ENCODE assay signal across 14 cellular contexts in the genomic region with DNA sequence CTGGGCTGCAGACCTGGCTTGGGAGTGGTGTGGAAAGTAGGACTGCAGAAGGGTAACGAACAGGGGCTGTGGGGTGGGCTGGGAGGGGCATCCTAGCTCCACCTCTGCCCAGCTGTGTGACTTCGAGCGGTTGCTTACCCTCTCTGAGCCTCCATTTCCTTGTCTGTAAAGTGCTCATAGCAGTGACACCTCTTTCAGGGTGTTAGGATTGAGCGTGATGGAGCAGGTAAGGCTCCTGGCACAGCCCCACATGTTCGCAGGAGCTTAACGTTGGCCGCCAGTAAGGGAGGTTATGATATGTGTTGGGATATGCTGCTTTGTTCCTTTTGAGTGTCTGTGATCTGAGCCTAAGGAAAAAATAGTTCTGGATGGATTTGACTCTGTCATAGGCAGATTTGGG. TPM values are rescaled to one million over a fixed set of nuclear protein-coding genes. Genes with fewer than 3 reads are reported as not detected.
DNase-seq lines count a peak whose midpoint lies in the region; ATAC-seq, FAIRE-seq and TF ChIP-seq lines count a peak whose summit lies in the region.
"Had no signal": no experiment of that assay in that cellular context is flagged by ENCODE, and none has a peak within 500 bp of the region (broad histone marks: within the 10 kb centered on the region; RNA-seq: fewer than 3 reads in every experiment).

No MANE protein-coding gene starts in this region.

- CTCF ChIA-PET in RWPE1 (lab: Yijun Ruan, JAX) = interaction anchor here (1.1 kb wide), 1 partner anchor 8 kb away, joined by 3 read pairs; no protein-coding TSS in a partner anchor
- CTCF ChIA-PET in H1 (lab: Charles Lee; ENCODE audit: partially characterized antibody) = interaction anchor here (0.6 to 32.0 kb wide), 8 partner anchors 17 to 109 kb away, joined by 3 to 571 read pairs (median 9); a partner anchor contains a TSS

- H3K9ac ChIP-seq in H1 (replicated peaks in 1 of 4; ENCODE audit: extremely low read depth in 1 of 4, low read depth in 3 of 4, low read length in 3 of 4) (no peak overlapping the region), mucosa of stomach (ENCODE audit: low read length) (peak overlapping the region; percentile 26)

- no peak for TF ChIP-seq CTCF in RWPE1 (conservative IDR thresholded peaks at IDR 0.05; ENCODE audit: low read depth)
- TF ChIP-seq CTCF in H1 (IDR thresholded peaks at IDR 0.05; ENCODE audit: control extremely low read depth in 1 of 3, insufficient read depth in 1 of 3, low read depth in 1 of 3, low read length in 3 of 3) = no peak

- WGBS in H1 (ENCODE audit: extremely low coverage in 1 of 2, insufficient coverage in 1 of 2, insufficient read length in 1 of 2, insufficient replicate concordance in 2 of 2, low coverage in 1 of 2, low lambda C conversion rate in 2 of 2, missing lambda C conversion rate in 1 of 2), 2 experiments = 86% methylated on average over 7 of the region's 7 CpGs; no CpG with 5 or more reads in 1 of the 2 experiments

- H3K27me3 ChIP-seq in H1 (replicated peaks in 1 of 4; ENCODE audit: control insufficient read depth in 3 of 4, extremely low read depth in 1 of 4, insufficient read depth in 3 of 4, low read length in 3 of 4) (no peaks in the 10 kb centered on the region), mucosa of stomach (ENCODE audit: control insufficient read depth, insufficient read depth, low read length) (no peaks in the 10 kb centered on the region)

- H2BK5ac ChIP-seq in H1 (ENCODE audit: low read depth, low read length) = 0 out of 2 replicates have a peak overlapping the region, but pooled peaks have one; percentile 30

- no peak overlapping the region for H3K14ac ChIP-seq in H1 (ENCODE audit: insufficient read length)

- POLR2A ChIA-PET in RWPE1 (lab: Yijun Ruan, JAX; ENCODE audit: low non-redundant PET) (no interaction called here), H1 (lab: Charles Lee; ENCODE audit: partially characterized antibody) (interaction anchor here (0.8 to 4.8 kb wide), 6 partner anchors 12 to 64 kb away, joined by 3 to 31 read pairs (median 4); no protein-coding TSS in a partner anchor)

- DNase-seq in RWPE1 (ENCODE audit: low spot score) (no peak), H1 (ENCODE audit: low read depth in 1 of 2, low spot score in 2 of 2) (no peak), substantia nigra (lab: John Stamatoyannopoulos, UW) (no peak), cortex of kidney (lab: John Stamatoyannopoulos, UW) (no peak)
- DNase-seq: activated CD4-positive, alpha-beta T cell treated with anti-CD3 and anti-CD28 coated beads, Interleukin-2, amount 50 U/mL, for 4 hours; activated gamma-delta T cell; CD4-positive, CD25-positive, alpha-beta regulatory T cell; erythroblast; naive thymus-derived CD8-positive, alpha-beta T cell had no signal

- TF ChIP-seq RAD21 in H1 (IDR thresholded peaks at IDR 0.05 in 1 of 2, conservative IDR thresholded peaks at IDR 0.05 in 1 of 2; ENCODE audit: low read depth in 2 of 2, low read length in 2 of 2) = no peak

- H4K5ac ChIP-seq in H1 (ENCODE audit: insufficient read length, low read depth, low read length) = no peak overlapping the region

- H3K79me2 ChIP-seq in H1 (ENCODE audit: control insufficient read depth in 1 of 2, insufficient read depth in 2 of 2, low read length in 2 of 2) = peaks cover 7 to 95% of the 10 kb centered on the region in 2 experiments; a peak in 3 of 4 replicates

- H3K23me2 ChIP-seq in H1 (ENCODE audit: low read depth, low read length) = no peaks in the 10 kb centered on the region; the same call in 1 of the 2 replicates

- H3K36me3 ChIP-seq in H1 (ENCODE audit: control insufficient read depth in 2 of 4, insufficient read depth in 4 of 4, low read length in 3 of 4) (no peaks in the 10 kb centered on the region; a peak in 1 of 8 replicates), mucosa of stomach (ENCODE audit: control insufficient read depth, insufficient read depth, low read length) (no peaks in the 10 kb centered on the region)

- H3K18ac ChIP-seq in H1 (ENCODE audit: extremely low read depth, low read length) = no peak overlapping the region

- peak overlapping the region; percentile 97 for H3K27ac ChIP-seq in RWPE1
- H3K27ac ChIP-seq in H1 (ENCODE audit: low read depth, low read length) = no peak overlapping the region
- H3K27ac ChIP-seq in substantia nigra (ENCODE audit: low read depth, low read length, poor library complexity, severe bottlenecking) = peak overlapping the region; percentile 65

- H2BK120ac ChIP-seq in H1 (replicated peaks; ENCODE audit: low read depth, low read length) = no peak overlapping the region

- H3K4me1 ChIP-seq in H1 (replicated peaks in 1 of 4; ENCODE audit: control insufficient read depth in 3 of 4, insufficient read depth in 4 of 4, low read length in 3 of 4) (peaks cover 21 to 41% (median 30%) of the 10 kb centered on the region in 4 experiments), mucosa of stomach (ENCODE audit: control insufficient read depth, insufficient read depth, low read length) (peaks cover 71% of the 10 kb centered on the region)

- no peak overlapping the region for H3K4ac ChIP-seq in H1 (replicated peaks; ENCODE audit: insufficient read length, low read depth, low read length)

- H4K91ac ChIP-seq in H1 (replicated peaks; ENCODE audit: insufficient read length, low read length) = no peak overlapping the region

- H2BK20ac ChIP-seq in H1 (ENCODE audit: low read length) = no peak overlapping the region

- no peak overlapping the region for H3K4me3 ChIP-seq in H1 (ENCODE audit: extremely low read depth in 1 of 4, insufficient read depth in 2 of 4, low read depth in 3 of 4, low read length in 4 of 4)
- H3K4me3 ChIP-seq in mucosa of stomach (ENCODE audit: low read length) = no peak overlapping the region

- FAIRE-seq in H1 (lab: Jason Lieb, UNC) = no peak

- H2BK12ac ChIP-seq in H1 (ENCODE audit: low read depth, low read length) = no peak overlapping the region; the same call in 1 of the 2 replicates

- H2AFZ ChIP-seq in H1 (ENCODE audit: low read length) = no peak overlapping the region

- no peak overlapping the region for H3K4me2 ChIP-seq in H1 (ENCODE audit: insufficient read depth in 1 of 2, low read depth in 2 of 2, low read length in 2 of 2)

- no peak for TF ChIP-seq EP300 in H1 (IDR thresholded peaks at IDR 0.05; ENCODE audit: borderline replicate concordance in 1 of 2, low read depth in 2 of 2, low read length in 2 of 2)

- H4K20me1 ChIP-seq in H1 (replicated peaks in 1 of 2; ENCODE audit: control insufficient read depth in 1 of 2, insufficient read depth in 2 of 2, low read length in 2 of 2) = peaks cover 20 to 29% of the 10 kb centered on the region in 2 experiments

- H2AK5ac ChIP-seq in H1 (ENCODE audit: low read depth, low read length) = no peak overlapping the region

- no peak overlapping the region for H4K8ac ChIP-seq in H1 (ENCODE audit: extremely low read depth, insufficient read depth, low read length)

- H3K56ac ChIP-seq in H1 (replicated peaks; ENCODE audit: insufficient read length, low read depth, low read length) = no peak overlapping the region

- ATAC-seq in HG02884 (IDR thresholded peaks at IDR 0.05; ENCODE audit: unreplicated experiment) (no peak), GM18498 (IDR thresholded peaks at IDR 0.05; ENCODE audit: unreplicated experiment) (no peak), GM19023 (IDR thresholded peaks at IDR 0.05; ENCODE audit: unreplicated experiment) (no peak)
- ATAC-seq: HCT116; naive thymus-derived CD8-positive, alpha-beta T cell had no signal

- TF ChIP-seq POLR2A in H1 (IDR thresholded peaks at IDR 0.05; ENCODE audit: control extremely low read depth in 1 of 2, low read depth in 2 of 2, low read length in 2 of 2) = no peak

- no peak overlapping the region for H3K23ac ChIP-seq in H1 (ENCODE audit: insufficient read length)

- H3K79me1 ChIP-seq in H1 (ENCODE audit: low read depth, low read length) = peaks cover 51% of the 10 kb centered on the region

- H2BK15ac ChIP-seq in H1 (ENCODE audit: low read length) = no peak overlapping the region; the same call in 1 of the 2 replicates

- H3K9me3 ChIP-seq in H1 (ENCODE audit: insufficient read depth in 2 of 2, low read depth in 1 of 2, low read length in 1 of 2) (no peaks in the 10 kb centered on the region), mucosa of stomach (ENCODE audit: control insufficient read depth, low read length) (no peaks in the 10 kb centered on the region)

TF ChIP-seq in H1, 55 proteins besides CTCF, POLR2A, EP300 and RAD21 (continues in another document):
- no peak for TF ChIP-seq HDAC2 (IDR thresholded peaks at IDR 0.05; ENCODE audit: borderline replicate concordance in 1 of 2, low read depth in 2 of 2, low read length in 2 of 2)
- no peak for TF ChIP-seq CTBP2 (IDR thresholded peaks at IDR 0.05; ENCODE audit: borderline replicate concordance, insufficient read depth, insufficient read length, low read length)
- no peak for TF ChIP-seq RBBP5 (IDR thresholded peaks at IDR 0.05; ENCODE audit: borderline replicate concordance, low read depth, low read length)
- no peak for TF ChIP-seq JUND (IDR thresholded peaks at IDR 0.05; ENCODE audit: low read length)
- TF ChIP-seq, protein P1, sequence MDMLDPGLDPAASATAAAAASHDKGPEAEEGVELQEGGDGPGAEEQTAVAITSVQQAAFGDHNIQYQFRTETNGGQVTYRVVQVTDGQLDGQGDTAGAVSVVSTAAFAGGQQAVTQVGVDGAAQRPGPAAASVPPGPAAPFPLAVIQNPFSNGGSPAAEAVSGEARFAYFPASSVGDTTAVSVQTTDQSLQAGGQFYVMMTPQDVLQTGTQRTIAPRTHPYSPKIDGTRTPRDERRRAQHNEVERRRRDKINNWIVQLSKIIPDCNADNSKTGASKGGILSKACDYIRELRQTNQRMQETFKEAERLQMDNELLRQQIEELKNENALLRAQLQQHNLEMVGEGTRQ (IDR thresholded peaks at IDR 0.05; ENCODE audit: low read length) = no peak
- no peak for TF ChIP-seq KDM1A (IDR thresholded peaks at IDR 0.05; ENCODE audit: borderline replicate concordance, low read length)

RNA-seq across cellular contexts. Expression of a gene that starts 2.1 kb away (rescaled TPM):
- 70.1 and 72.0 TPM in 2 replicates for total RNA-seq in H1 (2021; fragmentation: NEBNext Ultra II Directional; extraction: Animal tissue kit (Norgen Biotek cat#: 25700))
- 27.0 and 37.7 TPM in 2 replicates for polyA plus RNA-seq in H1 (2011; rRNA removed)
- polyA plus RNA-seq in H1 (2011; cell fraction: cytosol; rRNA removed) = 21.2 TPM
- 50.8 TPM for polyA plus RNA-seq in H1 (2011; cell fraction: nucleus; rRNA removed)
- polyA plus RNA-seq in H1 (2012, experiment 1 of 2) = 28.7 to 34.5 TPM (median 31.7 TPM) in 4 replicates
- polyA plus RNA-seq in H1 (2012, experiment 2 of 2) = 30.3 TPM
- polyA plus RNA-seq in H1 (2013, experiment 1 of 2) = 30.1 TPM
- polyA plus RNA-seq in H1 (2013, experiment 2 of 2) = 32.9 TPM
- polyA minus RNA-seq in H1 (2011; rRNA and poly(A)+ RNA removed) = 41.4 and 47.8 TPM in 2 replicates
- 32.1 TPM for polyA minus RNA-seq in H1 (2011; cell fraction: cytosol; rRNA and poly(A)+ RNA removed)
- polyA minus RNA-seq in H1 (2011; cell fraction: nucleus; rRNA and poly(A)+ RNA removed) = 37.9 TPM
- polyA plus RNA-seq: CD4-positive, CD25-positive, alpha-beta regulatory T cell had no signal
